In the genomic region with DNA sequence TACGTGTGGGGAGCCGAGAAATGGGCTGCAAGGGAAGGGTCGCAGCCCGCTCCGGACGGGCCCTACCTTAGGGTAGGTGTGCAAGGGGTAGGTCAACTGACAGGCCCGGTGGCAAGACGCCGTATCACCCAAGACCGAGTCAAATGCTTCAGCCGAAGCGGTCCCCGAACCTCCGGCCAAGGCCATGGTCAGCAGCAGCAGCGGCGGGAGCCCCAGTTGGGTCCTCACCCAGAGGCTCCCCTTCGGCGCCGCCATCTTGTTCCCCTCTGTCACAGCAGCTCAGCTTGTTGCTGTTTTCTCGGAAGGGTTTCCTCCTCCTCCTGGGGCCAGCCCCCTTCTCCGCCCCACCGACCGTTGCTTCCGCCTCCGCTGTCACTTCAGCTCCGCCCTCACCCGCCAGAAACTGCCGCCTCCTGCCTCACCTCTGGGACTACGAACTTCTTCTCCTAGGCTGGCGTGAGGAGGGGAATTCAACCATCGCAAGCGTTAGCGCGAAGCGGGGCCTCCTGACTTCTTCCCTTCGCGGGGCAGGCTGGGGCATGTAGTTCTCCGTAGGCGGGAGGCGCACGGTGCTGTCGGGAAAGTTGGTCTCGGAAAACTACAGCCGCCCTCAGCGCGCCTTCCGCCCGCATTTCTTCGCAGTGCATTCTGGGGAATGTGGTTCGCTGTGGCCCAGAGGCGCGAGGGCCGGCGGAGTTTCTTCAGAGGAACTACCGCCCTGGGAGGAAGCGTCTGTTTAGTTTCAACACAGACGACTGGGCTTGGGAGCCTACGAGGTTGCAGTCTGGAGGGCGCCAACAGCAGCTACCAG, we compare ENCODE assay signal across 8 cellular contexts. TPM values are rescaled to one million over a fixed set of nuclear protein-coding genes. Genes with fewer than 3 reads are reported as not detected.
DNase-seq lines count a peak whose midpoint lies in the region; ATAC-seq lines count a peak whose summit lies in the region.

TSS of gene TCEANC2 (plus strand) at position 675 of the 811 bp plus-strand sequence. CDS start 815 bp downstream, outside the sequence.
TSS of gene TMEM59 (minus strand) at position 271 of the 811 bp plus-strand sequence. CDS start at position 255, 16 bp downstream.

- ATAC-seq in GM19468 (IDR thresholded peaks at IDR 0.05; ENCODE audit: extremely low read depth, unreplicated experiment): peak; percentile 87

- peak; percentile 99 for DNase-seq in CMK (ENCODE audit: low read depth)
- peak; percentile 98 for DNase-seq in HS-27A (ENCODE audit: low read depth)
- DNase-seq in NK-92 (lab: John Stamatoyannopoulos, UW; ENCODE audit: unreplicated experiment): peak; percentile 93
- peak; percentile 90 to 94 for DNase-seq in activated CD8-positive, alpha-beta memory T cell treated with anti-CD3 and anti-CD28 coated beads for 1 hour (ENCODE audit: extremely low read depth in 1 of 2, low read depth in 1 of 2)
- DNase-seq in effector CD8-positive, alpha-beta T cell (lab: John Stamatoyannopoulos, UW): peak; percentile 94
- peak; percentile 96 to 99 for DNase-seq in lung microvascular endothelial cell (ENCODE audit: low read depth in 2 of 2)
- DNase-seq in stimulated activated CD4-positive, alpha-beta T cell treated with anti-CD3 and anti-CD28 coated beads, TNF-alpha, amount 100 ng/mL, for 48 hours (ENCODE audit: low read depth in 3 of 3): peak; percentile 93 to 98 (median 93)

RNA-seq across cellular contexts. Expression of gene TCEANC2, which starts in this region (rescaled TPM):
- 1.7 and 1.8 TPM in 2 replicates for total RNA-seq in lung microvascular endothelial cell

RNA-seq across cellular contexts. Expression of gene TMEM59, which starts in this region (rescaled TPM):
- 198 and 425 TPM in 2 replicates for total RNA-seq in lung microvascular endothelial cell

Comparison
In these comparisons a context has a peak if more than half of its experiments do, and no peak if none do; other contexts are left out.
1. Peak in every context shown above with its lines: DNase-seq and ATAC-seq.